In the genomic region with DNA sequence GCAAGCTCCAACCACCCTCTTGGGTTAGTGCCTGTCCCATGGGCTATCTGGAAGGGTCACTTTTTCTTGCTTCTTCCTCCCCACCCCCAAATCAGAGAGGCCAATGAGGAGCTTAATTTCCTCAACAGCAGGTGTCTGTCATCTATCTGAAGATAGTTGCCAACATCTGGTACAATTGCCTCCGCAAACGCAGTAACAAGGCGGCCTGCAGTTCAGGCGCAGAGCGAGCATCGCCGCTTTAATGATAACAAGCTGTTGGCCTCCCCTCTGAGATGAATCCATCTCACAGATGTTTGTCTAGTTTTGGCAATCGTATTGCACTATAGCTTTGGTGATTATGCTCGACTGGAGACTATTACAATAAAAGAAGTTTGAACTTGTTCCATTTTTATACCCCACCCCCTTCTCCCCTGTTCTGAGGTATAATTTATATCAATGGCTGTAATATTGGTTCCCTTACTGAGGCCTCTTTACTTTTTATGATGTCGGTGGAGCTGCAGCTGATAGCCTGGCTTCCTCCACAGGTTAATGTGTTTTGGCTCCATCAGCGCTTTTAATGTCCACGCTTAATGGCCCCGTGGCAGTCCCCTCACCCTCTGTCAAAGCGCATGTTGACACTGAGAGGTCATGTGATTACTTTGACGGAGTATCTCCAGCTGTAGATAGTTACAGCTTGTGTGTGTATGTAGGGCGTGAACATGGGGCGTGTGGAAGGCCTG, we compare ENCODE assay signal across 17 cellular contexts.
DNase-seq lines count a peak whose midpoint lies in the region; ATAC-seq and TF ChIP-seq lines count a peak whose summit lies in the region.
"Had no signal": no experiment of that assay in that cellular context is flagged by ENCODE, and none has a peak within 500 bp of the region (broad histone marks: within the 10 kb centered on the region; RNA-seq: fewer than 3 reads in every experiment).

No MANE protein-coding gene starts in this region.

- no peak for ATAC-seq in PC-3
- peak; percentile 85 for ATAC-seq in mucosa of descending colon
- no peak for ATAC-seq in activated naive CD4-positive, alpha-beta T cell treated with anti-CD3 and anti-CD28 coated beads, Interleukin-2, amount 50 U/mL, for 72 hours
- ATAC-seq: foreskin keratinocyte; natural killer cell treated with Interleukin-12 subunit alpha and Interleukin-12 subunit beta and Interleukin-15 and Interleukin-18, amount 100 ng/mL, for 72 hours had no signal

- H3K27me3 ChIP-seq in BLaER1 (no peaks in the 10 kb centered on the region), PC-3 (ENCODE audit: low read length) (no peaks in the 10 kb centered on the region), esophagus muscularis mucosa (no peaks in the 10 kb centered on the region)
- H3K27me3 ChIP-seq: BLaER1 treated with 17β-estradiol and CSF1 and Interleukin-3, amounts not matched to agents 10 nM and 100 nM; foreskin keratinocyte had no signal

- H3K4me2 ChIP-seq in BLaER1, result 0 out of 2 replicates have a peak overlapping the region, but pooled peaks have one; percentile 80
- no peak overlapping the region for H3K4me2 ChIP-seq in PC-3 (ENCODE audit: low read length)

- H3K9me3 ChIP-seq in BLaER1 (peaks cover 4% of the 10 kb centered on the region; the same call in 1 of the 2 replicates), PC-3 (ENCODE audit: low read length) (no peaks in the 10 kb centered on the region), mucosa of descending colon (no peaks in the 10 kb centered on the region), esophagus muscularis mucosa (no peaks in the 10 kb centered on the region)

- H3K36me3 Mint-ChIP-seq in activated naive CD4-positive, alpha-beta T cell treated with anti-CD3 and anti-CD28 coated beads, Interleukin-2, amount 50 U/mL, for 72 hours, result peaks cover 4 to 40% of the 10 kb centered on the region in 2 donors
- H3K36me3 Mint-ChIP-seq: natural killer cell treated with Interleukin-12 subunit alpha and Interleukin-12 subunit beta and Interleukin-15 and Interleukin-18, amount 100 ng/mL, for 72 hours had no signal

- H2AFZ ChIP-seq in PC-3 (ENCODE audit: low read length), result no peak overlapping the region

- H3K9me2 ChIP-seq in PC-3 (replicated peaks; ENCODE audit: low read length), result no peaks in the 10 kb centered on the region

- CTCF ChIA-PET in PC-3 (lab: Charles Lee), result interaction anchor here (0.6 kb wide), 1 partner anchor 95 kb away, joined by 6 read pairs; no protein-coding TSS in a partner anchor

- H3K36me3 ChIP-seq in BLaER1 (peaks cover 90% of the 10 kb centered on the region), PC-3 (ENCODE audit: low read depth, low read length) (no peaks in the 10 kb centered on the region), mucosa of descending colon (ENCODE audit: low read depth) (no peaks in the 10 kb centered on the region), esophagus muscularis mucosa (no peaks in the 10 kb centered on the region)

- no peaks in the 10 kb centered on the region for H3F3A ChIP-seq in PC-3 (ENCODE audit: low read length, unreplicated experiment)

- TF ChIP-seq CTCF in PC-3 (conservative IDR thresholded peaks at IDR 0.05; ENCODE audit: low read depth, low read length) (no peak), mucosa of descending colon (IDR thresholded peaks at IDR 0.05) (no peak), esophagus muscularis mucosa (IDR thresholded peaks at IDR 0.05) (no peak)

- H4K20me1 ChIP-seq in BLaER1 (peaks cover 100% of the 10 kb centered on the region), PC-3 (ENCODE audit: low read length) (no peaks in the 10 kb centered on the region)

- no peak for TF ChIP-seq POLR2A in esophagus muscularis mucosa (IDR thresholded peaks at IDR 0.05; ENCODE audit: low read depth)

- 73% methylated on average over 17 of the region's 17 CpGs for WGBS in esophagus muscularis mucosa

- peaks cover 0 to 5% of the 10 kb centered on the region in 2 donors for H3K9me3 Mint-ChIP-seq in activated naive CD4-positive, alpha-beta T cell treated with anti-CD3 and anti-CD28 coated beads, Interleukin-2, amount 50 U/mL, for 72 hours
- H3K9me3 Mint-ChIP-seq: activated CD4-positive, alpha-beta memory T cell treated with anti-CD3 and anti-CD28 coated beads for 36 hours; activated naive CD4-positive, alpha-beta T cell treated with anti-CD3 and anti-CD28 coated beads for 36 hours; H9; IgD-negative memory B cell had no signal

- H3K79me2 ChIP-seq in PC-3 (ENCODE audit: low read length), result peaks cover 12% of the 10 kb centered on the region

- H3K27ac Mint-ChIP-seq in activated naive CD4-positive, alpha-beta T cell treated with anti-CD3 and anti-CD28 coated beads, Interleukin-2, amount 50 U/mL, for 72 hours, result peak overlapping the region in 1 of 2 donors; percentile 16
- H3K27ac Mint-ChIP-seq: activated CD4-positive, alpha-beta memory T cell treated with anti-CD3 and anti-CD28 coated beads for 36 hours; activated naive CD4-positive, alpha-beta T cell treated with anti-CD3 and anti-CD28 coated beads for 36 hours had no signal

- H3K27ac ChIP-seq in BLaER1 (no peak overlapping the region), PC-3 (ENCODE audit: low read length) (peak overlapping the region; percentile 86), esophagus muscularis mucosa (replicated peaks in 1 of 4) (no peak overlapping the region)
- H3K27ac ChIP-seq: foreskin keratinocyte had no signal

- no peak for TF ChIP-seq EP300 in esophagus muscularis mucosa (IDR thresholded peaks at IDR 0.05)

- BruUV-seq in PC-3 (replicated peaks; lab: Mats Ljungman, UMichigan), result no TSS peak

- H3K4me3 ChIP-seq in BLaER1 (no peak overlapping the region), PC-3 (ENCODE audit: low read length) (no peak overlapping the region), mucosa of descending colon (no peak overlapping the region), esophagus muscularis mucosa (no peak overlapping the region)
- H3K4me3 ChIP-seq: BLaER1 treated with 17β-estradiol and CSF1 and Interleukin-3, amounts not matched to agents 10 nM and 100 nM had no signal

- intact Hi-C loops in PC-3 (cut with micrococcal nuclease) (loop anchor here (5.0 kb wide), 1 partner anchor 164 kb away; the partner anchor contains the start of gene MSI2), mucosa of descending colon (cut with DNase I, micrococcal nuclease) (no loop called here), esophagus muscularis mucosa (cut with DNase I) (no loop called here)

- POLR2A ChIA-PET in PC-3 (lab: Charles Lee; ENCODE audit: unreplicated experiment), result no interaction called here

- H3K9ac ChIP-seq in BLaER1 (no peak overlapping the region), PC-3 (ENCODE audit: low read length) (peak overlapping the region; percentile 40; the same call in 1 of the 2 replicates)
- H3K9ac ChIP-seq: BLaER1 treated with 17β-estradiol and CSF1 and Interleukin-3, amounts not matched to agents 10 nM and 100 nM had no signal

- H3K4me1 ChIP-seq in BLaER1, result peaks cover 88% of the 10 kb centered on the region
- H3K4me1 ChIP-seq in PC-3 (ENCODE audit: insufficient read depth, low read length), result peaks cover 53% of the 10 kb centered on the region
- H3K4me1 ChIP-seq in mucosa of descending colon (ENCODE audit: low read depth), result peaks cover 24% of the 10 kb centered on the region
- H3K4me1 ChIP-seq in esophagus muscularis mucosa, result peaks cover 0 to 16% (median 5%) of the 10 kb centered on the region in 4 donors
- H3K4me1 ChIP-seq: foreskin keratinocyte had no signal

- DNase-seq in NCI-H1417 treated with DMSO at 0.1 percent for 48 hours (lab: John Stamatoyannopoulos, UW), result peak; percentile 73
- DNase-seq in PC-3, result no peak
- DNase-seq in mucosa of descending colon, result peak in 2 of 3 donors; percentile 62 to 71
- no peak for DNase-seq in NCI-H1048 (lab: John Stamatoyannopoulos, UW)
- DNase-seq in activated naive CD4-positive, alpha-beta T cell treated with anti-CD3 and anti-CD28 coated beads, Interleukin-2, amount 50 U/mL, for 72 hours (ENCODE audit: low spot score in 2 of 2), result no peak
- no peak for DNase-seq in esophagus muscularis mucosa (ENCODE audit: extremely low spot score)
- no peak for DNase-seq in SW 1271 (lab: John Stamatoyannopoulos, UW)
- DNase-seq: activated CD4-positive, alpha-beta memory T cell treated with anti-CD3 and anti-CD28 coated beads for 36 hours; activated naive CD4-positive, alpha-beta T cell treated with anti-CD3 and anti-CD28 coated beads for 36 hours; foreskin keratinocyte; H9; kidney glomerular epithelial cell; T-helper 1 cell had no signal

Comparison
In these comparisons a context has a peak if more than half of its experiments do, and no peak if none do; other contexts are left out.
1. DNase-seq: peak in NCI-H1417 treated with DMSO at 0.1 percent for 48 hours (single experiment) and mucosa of descending colon (2 of 3); none in PC-3 (single experiment), NCI-H1048 (single experiment), activated naive CD4-positive, alpha-beta T cell treated with anti-CD3 and anti-CD28 coated beads, Interleukin-2, amount 50 U/mL, for 72 hours (0 of 2), esophagus muscularis mucosa (single experiment) and SW 1271 (0 of 2).